In the genomic region with DNA sequence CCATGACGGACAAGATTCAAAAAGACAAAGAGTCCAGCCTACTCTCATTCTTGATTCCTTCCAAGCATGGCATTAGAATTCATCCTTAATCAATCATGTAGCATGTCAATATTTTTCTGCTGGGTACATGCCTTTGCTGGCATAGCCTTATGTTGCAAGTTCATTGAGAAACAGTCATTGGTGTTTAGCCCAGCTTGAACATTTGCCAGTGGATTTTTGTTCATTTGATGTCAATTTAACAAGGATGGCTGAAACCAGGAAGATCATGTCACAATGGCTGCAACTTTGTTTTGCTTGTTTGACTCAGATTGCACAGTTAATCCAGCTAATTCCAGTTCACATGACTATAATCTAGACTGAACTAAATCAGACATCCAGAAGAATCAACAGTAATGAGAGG, we compare ENCODE assay signal across 18 cellular contexts.
"Had no signal": no experiment of that assay in that cellular context is flagged by ENCODE, and none has a peak within 500 bp of the region (broad histone marks: within the 10 kb centered on the region; RNA-seq: fewer than 3 reads in every experiment).

No MANE protein-coding gene starts in this region.

- H3K27me3 ChIP-seq: esophagus muscularis mucosa, gastroesophageal sphincter, heart left ventricle, right atrium auricular region, upper lobe of right lung had no signal

- H3K9me3 ChIP-seq: esophagus muscularis mucosa, gastroesophageal sphincter, heart left ventricle, mucosa of descending colon, prostate gland, right atrium auricular region, upper lobe of right lung had no signal

- DNase-seq: activated CD4-positive, alpha-beta T cell treated with anti-CD3 and anti-CD28 coated beads, Interleukin-2, amount 10 ng/mL, durations not matched to agents 24 days and 14 days; activated CD8-positive, alpha-beta T cell treated with anti-CD3 and anti-CD28 coated beads, Interleukin-2, amount 10 ng/mL, durations not matched to agents 7 days and 5 days; activated naive CD4-positive, alpha-beta T cell treated with anti-CD3 and anti-CD28 coated beads for 36 hours; activated T-cell treated with anti-CD3 and anti-CD28 coated beads, Interleukin-2, amount 50 U/mL, for 24 hours; aorta; effector CD8-positive, alpha-beta T cell; heart left ventricle; immature natural killer cell; mucosa of descending colon; naive B cell; small intestine; stimulated activated CD4-positive, alpha-beta T cell treated with anti-CD3 and anti-CD28 coated beads, Interleukin-4, amount 100 ng/mL, for 24 hours; upper lobe of right lung had no signal

- H3K27ac ChIP-seq: esophagus muscularis mucosa, gastroesophageal sphincter, heart left ventricle, prostate gland, right atrium auricular region, upper lobe of right lung had no signal

- H3K4me1 ChIP-seq: esophagus muscularis mucosa, gastroesophageal sphincter, heart left ventricle, prostate gland, right atrium auricular region, upper lobe of right lung had no signal

- H3K4me3 ChIP-seq: esophagus muscularis mucosa, gastroesophageal sphincter, heart left ventricle, mucosa of descending colon, prostate gland, right atrium auricular region, upper lobe of right lung had no signal

- H3K36me3 ChIP-seq: esophagus muscularis mucosa, gastroesophageal sphincter, heart left ventricle, prostate gland, right atrium auricular region, upper lobe of right lung had no signal

- ATAC-seq: activated CD8-positive, alpha-beta T cell treated with anti-CD3 and anti-CD28 coated beads, Interleukin-2, amount 10 ng/mL, durations not matched to agents 7 days and 5 days; gastroesophageal sphincter; heart left ventricle; mucosa of descending colon; stimulated activated memory B cell treated with anti-CD40 and anti-IgM and Interleukin-4, amounts not matched to agents 10 μg/mL and 1 μg/mL and 100 μg/mL, for 72 hours; upper lobe of right lung had no signal
